In genomic region chr10:51436805-51437204, GRCh38 we compare ENCODE assay signal across 26 cellular contexts.
"Had no signal": no experiment of that assay in that cellular context is flagged by ENCODE, and none has a peak within 500 bp of the region (broad histone marks: within the 10 kb centered on the region; RNA-seq: fewer than 3 reads in every experiment).

No MANE protein-coding gene starts in this region.

- H3K4me1 ChIP-seq: stomach, suprapubic skin, testis, thyroid gland, tibial nerve, upper lobe of left lung, upper lobe of right lung, uterus, vagina had no signal

- H3K9me3 ChIP-seq: stomach, suprapubic skin, testis, thoracic aorta, thyroid gland, tibial artery, tibial nerve, transverse colon, upper lobe of left lung, upper lobe of right lung, uterus, vagina had no signal

- H3K27ac ChIP-seq: stomach, suprapubic skin, testis, thoracic aorta, thyroid gland, tibial artery, tibial nerve, transverse colon, upper lobe of left lung, upper lobe of right lung, uterus, vagina had no signal

- ATAC-seq: stimulated activated effector memory CD8-positive, alpha-beta T cell treated with anti-CD3 and anti-CD28 coated beads, Interleukin-12 subunit alpha, Interleukin-12 subunit beta, amount 100 ng/mL, for 72 hours; stimulated activated memory B cell treated with anti-CD40 and anti-IgM and Interleukin-4, amounts not matched to agents 10 μg/mL and 1 μg/mL and 100 μg/mL, for 72 hours; stimulated activated naive B cell treated with anti-CD40 and anti-IgM and Interleukin-4, amounts not matched to agents 10 μg/mL and 1 μg/mL and 100 μg/mL, for 72 hours; stimulated activated naive CD8-positive, alpha-beta T cell treated with anti-CD3 and anti-CD28 coated beads, Interleukin-15, amount 100 ng/mL, for 72 hours; stimulated activated naive CD8-positive, alpha-beta T cell treated with anti-CD3 and anti-CD28 coated beads, Interleukin-15, Interleukin-2, amounts not matched to agents 100 U/mL and 50 U/mL, for 24 hours; upper lobe of right lung had no signal

- DNase-seq: stimulated activated CD4-positive, alpha-beta T cell treated with anti-CD3 and anti-CD28 coated beads, Interleukin-2, amount 100 ng/mL, for 48 hours; stimulated activated CD4-positive, alpha-beta T cell treated with anti-CD3 and anti-CD28 coated beads, Interleukin-4, amount 100 ng/mL, for 1 hour; stimulated activated CD4-positive, alpha-beta T cell treated with anti-CD3 and anti-CD28 coated beads, Interleukin-4, amount 100 ng/mL, for 24 hours; stimulated activated CD4-positive, alpha-beta T cell treated with anti-CD3 and anti-CD28 coated beads, Interleukin-4, amount 100 ng/mL, for 4 hours; stimulated activated CD8-positive, alpha-beta memory T cell treated with anti-CD3 and anti-CD28 coated beads, Interleukin-4, amount 100 ng/mL, for 48 hours; stimulated activated naive B cell treated with anti-CD40 and anti-IgM and Interleukin-4, amounts not matched to agents 10 μg/mL and 1 μg/mL and 100 μg/mL, for 72 hours; stimulated activated naive CD4-positive, alpha-beta T cell; stimulated activated naive CD4-positive, alpha-beta T cell treated with Interleukin-2 at 50 U/mL for 16 hours; stimulated activated naive CD8-positive, alpha-beta T cell treated with anti-CD3 and anti-CD28 coated beads, Interleukin-15, amount 100 ng/mL, for 72 hours; stimulated activated naive CD8-positive, alpha-beta T cell treated with anti-CD3 and anti-CD28 coated beads, Interleukin-15, Interleukin-2, amounts not matched to agents 100 U/mL and 50 U/mL, for 24 hours; stomach; substantia nigra; testis; thyroid gland; tibial artery; transverse colon; trophoblast cell; upper lobe of left lung; upper lobe of right lung; uterus had no signal

- H3K36me3 ChIP-seq: stomach, suprapubic skin, thoracic aorta, thyroid gland, tibial artery, tibial nerve, transverse colon, upper lobe of left lung, upper lobe of right lung, uterus, vagina had no signal

- H3K4me3 ChIP-seq: stomach, suprapubic skin, testis, thoracic aorta, thyroid gland, tibial artery, tibial nerve, transverse colon, upper lobe of left lung, upper lobe of right lung, uterus, vagina had no signal

- H3K27me3 ChIP-seq: stomach, suprapubic skin, testis, thyroid gland, tibial artery, tibial nerve, transverse colon, upper lobe of left lung, upper lobe of right lung, uterus, vagina had no signal
